39 cellular contexts compared by ENCODE assay signal in genomic region chr6:126419901-126420300, GRCh38.
"Had no signal": no experiment of that assay in that cellular context is flagged by ENCODE, and none has a peak within 500 bp of the region (broad histone marks: within the 10 kb centered on the region; RNA-seq: fewer than 3 reads in every experiment).

No MANE protein-coding gene starts in this region.

- H3K4me1 ChIP-seq: adrenal gland, ascending aorta, body of pancreas, breast epithelium had no signal

- ATAC-seq: activated naive CD4-positive, alpha-beta T cell treated with anti-CD3 and anti-CD28 coated beads, Interleukin-2, amount 50 U/mL, for 72 hours; activated naive CD8-positive, alpha-beta T cell treated with anti-CD3 and anti-CD28 coated beads, Interleukin-2, amount 50 U/mL, for 24 hours; activated T-cell treated with anti-CD3 and anti-CD28 coated beads, Interleukin-2, amount 50 U/mL, for 4 hours; activated T-cell treated with anti-CD3 and anti-CD28 coated beads, Interleukin-2, amount 50 U/mL, for 72 hours; activated T-helper 17 cell treated with anti-CD3 and anti-CD28 coated beads, Interleukin-2, amount 50 U/mL, for 72 hours; body of pancreas had no signal

- H3K36me3 ChIP-seq: adrenal gland, ascending aorta, brain microvascular endothelial cell, breast epithelium, cardiac muscle cell had no signal

- H3K27ac Mint-ChIP-seq: activated naive CD4-positive, alpha-beta T cell treated with anti-CD3 and anti-CD28 coated beads for 36 hours; activated naive CD4-positive, alpha-beta T cell treated with anti-CD3 and anti-CD28 coated beads, Interleukin-2, amount 10 ng/mL, durations not matched to agents 7 days and 5 days; activated naive CD4-positive, alpha-beta T cell treated with anti-CD3 and anti-CD28 coated beads, Interleukin-2, amount 50 U/mL, for 24 hours; activated naive CD4-positive, alpha-beta T cell treated with anti-CD3 and anti-CD28 coated beads, Interleukin-2, amount 50 U/mL, for 72 hours; activated naive CD8-positive, alpha-beta T cell; activated naive CD8-positive, alpha-beta T cell treated with anti-CD3 and anti-CD28 coated beads for 36 hours; activated naive CD8-positive, alpha-beta T cell treated with anti-CD3 and anti-CD28 coated beads, Interleukin-2, amount 10 ng/mL, durations not matched to agents 7 days and 5 days; activated naive CD8-positive, alpha-beta T cell treated with anti-CD3 and anti-CD28 coated beads, Interleukin-2, amount 50 U/mL, for 24 hours; activated T-cell treated with anti-CD3 and anti-CD28 coated beads, Interleukin-2, amount 50 U/mL, for 72 hours; activated T-helper 1 cell treated with anti-CD3 and anti-CD28 coated beads, Interleukin-12 subunit alpha, Interleukin-12 subunit beta, Interleukin-2, Interleukin-4 antibody, amounts not matched to agents 30 ng/mL and 10 ng/mL and 1 ng/mL, durations not matched to agents 14 hours and 24 hours and 36 hours; activated T-helper 17 cell treated with anti-CD3 and anti-CD28 coated beads, Interleukin-2, amount 50 U/mL, for 72 hours; activated T-helper 2 cell treated with anti-CD3 and anti-CD28 coated beads, Interferon-gamma antibody, Interleukin-2, Interleukin-4, amounts not matched to agents 10 μg/mL and 5 μg/mL and 100 μg/mL, durations not matched to agents 14 hours and 24 hours and 36 hours; brain had no signal

- H3K4me3 ChIP-seq: adrenal gland, ascending aorta, body of pancreas, breast epithelium, cardiac muscle cell had no signal

- H3K27ac ChIP-seq: adrenal gland, ascending aorta, body of pancreas, brain microvascular endothelial cell, breast epithelium, cardiac muscle cell had no signal

- H3K27me3 Mint-ChIP-seq: activated naive CD4-positive, alpha-beta T cell treated with anti-CD3 and anti-CD28 coated beads, Interleukin-2, amount 10 ng/mL, durations not matched to agents 7 days and 5 days; activated naive CD4-positive, alpha-beta T cell treated with anti-CD3 and anti-CD28 coated beads, Interleukin-2, amount 50 U/mL, for 24 hours; activated naive CD8-positive, alpha-beta T cell treated with anti-CD3 and anti-CD28 coated beads for 36 hours; activated naive CD8-positive, alpha-beta T cell treated with anti-CD3 and anti-CD28 coated beads, Interleukin-2, amount 10 ng/mL, durations not matched to agents 7 days and 5 days; activated naive CD8-positive, alpha-beta T cell treated with anti-CD3 and anti-CD28 coated beads, Interleukin-2, amount 50 U/mL, for 24 hours; activated T-helper 17 cell treated with anti-CD3 and anti-CD28 coated beads, Interleukin-2, amount 50 U/mL, for 72 hours; brain; central memory CD8-positive, alpha-beta T cell had no signal

- H3K4me1 Mint-ChIP-seq: activated naive CD4-positive, alpha-beta T cell treated with anti-CD3 and anti-CD28 coated beads, Interleukin-2, amount 10 ng/mL, durations not matched to agents 7 days and 5 days; activated naive CD4-positive, alpha-beta T cell treated with anti-CD3 and anti-CD28 coated beads, Interleukin-2, amount 50 U/mL, for 24 hours; activated naive CD8-positive, alpha-beta T cell treated with anti-CD3 and anti-CD28 coated beads for 36 hours; activated naive CD8-positive, alpha-beta T cell treated with anti-CD3 and anti-CD28 coated beads, Interleukin-2, amount 10 ng/mL, durations not matched to agents 7 days and 5 days; activated naive CD8-positive, alpha-beta T cell treated with anti-CD3 and anti-CD28 coated beads, Interleukin-2, amount 50 U/mL, for 24 hours; activated T-helper 17 cell treated with anti-CD3 and anti-CD28 coated beads, Interleukin-2, amount 50 U/mL, for 72 hours; brain; central memory CD8-positive, alpha-beta T cell had no signal

- H3K9me3 Mint-ChIP-seq: activated T-cell treated with anti-CD3 and anti-CD28 coated beads, Interleukin-2, amount 50 U/mL, for 4 hours; activated T-helper 1 cell treated with anti-CD3 and anti-CD28 coated beads, Interleukin-12 subunit alpha, Interleukin-12 subunit beta, Interleukin-2, Interleukin-4 antibody, amounts not matched to agents 30 ng/mL and 10 ng/mL and 1 ng/mL, durations not matched to agents 14 hours and 24 hours and 36 hours; activated T-helper 2 cell treated with anti-CD3 and anti-CD28 coated beads, Interferon-gamma antibody, Interleukin-2, Interleukin-4, amounts not matched to agents 10 μg/mL and 5 μg/mL and 100 μg/mL, durations not matched to agents 14 hours and 24 hours and 36 hours; central memory CD8-positive, alpha-beta T cell had no signal

- H3K27me3 ChIP-seq: adrenal gland, ascending aorta, body of pancreas, brain microvascular endothelial cell, breast epithelium, cardiac muscle cell had no signal

- DNase-seq: activated effector memory CD4-positive, alpha-beta T cell treated with anti-CD3 and anti-CD28 coated beads, Interleukin-2, amount 50 U/mL, for 16 hours; activated effector memory CD4-positive, alpha-beta T cell treated with Interleukin-2 at 50 U/mL for 16 hours; activated gamma-delta T cell; activated gamma-delta T cell treated with Interleukin-2 at 50 U/mL for 16 hours; activated naive CD4-positive, alpha-beta T cell; activated naive CD4-positive, alpha-beta T cell treated with anti-CD3 and anti-CD28 coated beads for 36 hours; activated naive CD4-positive, alpha-beta T cell treated with anti-CD3 and anti-CD28 coated beads, Interleukin-2, amount 10 ng/mL, durations not matched to agents 7 days and 5 days; activated naive CD4-positive, alpha-beta T cell treated with anti-CD3 and anti-CD28 coated beads, Interleukin-2, amount 50 U/mL, for 16 hours; activated naive CD4-positive, alpha-beta T cell treated with Interleukin-2 at 50 U/mL for 16 hours; activated naive CD8-positive, alpha-beta T cell treated with anti-CD3 and anti-CD28 coated beads for 36 hours; activated naive CD8-positive, alpha-beta T cell treated with anti-CD3 and anti-CD28 coated beads, Interleukin-2, amount 10 ng/mL, durations not matched to agents 7 days and 5 days; activated naive CD8-positive, alpha-beta T cell treated with anti-CD3 and anti-CD28 coated beads, Interleukin-2, amount 50 U/mL, for 24 hours; activated T-cell treated with anti-CD3 and anti-CD28 coated beads, Interleukin-2, amount 50 U/mL, for 4 hours; activated T-cell treated with anti-CD3 and anti-CD28 coated beads, Interleukin-2, amount 50 U/mL, for 48 hours; activated T-cell treated with anti-CD3 and anti-CD28 coated beads, Interleukin-2, amount 50 U/mL, for 72 hours; adrenal gland; amniotic stem cell; amygdala; anterior cingulate cortex; aorta; body of pancreas; brain microvascular endothelial cell; caudate nucleus; central memory CD4-positive, alpha-beta T cell; cerebellar nuclear complex had no signal

- H3K9me3 ChIP-seq: adrenal gland, ascending aorta, body of pancreas, breast epithelium had no signal

- H3K36me3 Mint-ChIP-seq: activated naive CD4-positive, alpha-beta T cell treated with anti-CD3 and anti-CD28 coated beads, Interleukin-2, amount 10 ng/mL, durations not matched to agents 7 days and 5 days; activated naive CD4-positive, alpha-beta T cell treated with anti-CD3 and anti-CD28 coated beads, Interleukin-2, amount 50 U/mL, for 24 hours; activated naive CD4-positive, alpha-beta T cell treated with anti-CD3 and anti-CD28 coated beads, Interleukin-2, amount 50 U/mL, for 72 hours; activated naive CD8-positive, alpha-beta T cell; activated naive CD8-positive, alpha-beta T cell treated with anti-CD3 and anti-CD28 coated beads for 36 hours; activated naive CD8-positive, alpha-beta T cell treated with anti-CD3 and anti-CD28 coated beads, Interleukin-2, amount 10 ng/mL, durations not matched to agents 7 days and 5 days; brain had no signal

- FAIRE-seq: astrocyte, bronchial epithelial cell, colon had no signal

- H3K4me3 Mint-ChIP-seq: activated naive CD4-positive, alpha-beta T cell treated with anti-CD3 and anti-CD28 coated beads for 36 hours; activated naive CD4-positive, alpha-beta T cell treated with anti-CD3 and anti-CD28 coated beads, Interleukin-2, amount 10 ng/mL, durations not matched to agents 7 days and 5 days; activated naive CD4-positive, alpha-beta T cell treated with anti-CD3 and anti-CD28 coated beads, Interleukin-2, amount 50 U/mL, for 24 hours; activated naive CD8-positive, alpha-beta T cell; activated naive CD8-positive, alpha-beta T cell treated with anti-CD3 and anti-CD28 coated beads for 36 hours; activated naive CD8-positive, alpha-beta T cell treated with anti-CD3 and anti-CD28 coated beads, Interleukin-2, amount 10 ng/mL, durations not matched to agents 7 days and 5 days; activated naive CD8-positive, alpha-beta T cell treated with anti-CD3 and anti-CD28 coated beads, Interleukin-2, amount 50 U/mL, for 24 hours; activated T-cell treated with anti-CD3 and anti-CD28 coated beads, Interleukin-2, amount 50 U/mL, for 4 hours; activated T-cell treated with anti-CD3 and anti-CD28 coated beads, Interleukin-2, amount 50 U/mL, for 72 hours; activated T-helper 1 cell treated with anti-CD3 and anti-CD28 coated beads, Interleukin-12 subunit alpha, Interleukin-12 subunit beta, Interleukin-2, Interleukin-4 antibody, amounts not matched to agents 30 ng/mL and 10 ng/mL and 1 ng/mL, durations not matched to agents 14 hours and 24 hours and 36 hours; activated T-helper 17 cell treated with anti-CD3 and anti-CD28 coated beads, Interleukin-2, amount 50 U/mL, for 72 hours; brain; central memory CD8-positive, alpha-beta T cell had no signal
